ENCODE assay signal across 7 cellular contexts in the genomic region with DNA sequence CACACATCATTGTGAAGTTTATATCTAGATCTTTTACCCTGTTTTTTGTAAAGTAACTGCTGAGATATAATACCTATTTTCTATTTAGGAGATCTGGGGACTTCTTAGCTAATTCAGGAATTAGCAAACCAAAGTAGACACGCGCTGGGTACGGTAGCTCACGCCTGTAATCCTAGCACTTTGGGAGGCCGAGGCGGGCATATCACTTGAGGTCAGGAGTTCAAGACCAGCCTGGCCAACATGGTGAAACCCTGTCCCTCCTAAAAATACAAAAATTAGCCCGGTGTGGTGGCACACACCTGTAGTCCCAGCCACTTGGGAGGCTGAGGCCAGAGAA. TPM values are rescaled to one million over a fixed set of nuclear protein-coding genes. Genes with fewer than 3 reads are reported as not detected.
A peak's percentile ranks its signal among the peaks of the same experiment; 100 is the strongest.
DNase-seq lines count a peak whose midpoint lies in the region; ATAC-seq, FAIRE-seq and TF ChIP-seq lines count a peak whose summit lies in the region.
"Not testable (repeated sequence)": the region's sequence is repeated elsewhere in the genome, so short reads cannot be mapped to it uniquely, and the experiment has no call there.

No MANE protein-coding gene starts in this region.

- intact Hi-C loops in GM12878 (cut with micrococcal nuclease; ENCODE audit: unreplicated experiment), result not testable (repeated sequence)

- H3K9me3 Mint-ChIP-seq in HFFc6; activated CD4-positive, alpha-beta memory T cell treated with anti-CD3 and anti-CD28 coated beads, Interleukin-2, amount 10 ng/mL, durations not matched to agents 7 days and 5 days: not testable (repeated sequence)

- H3K4me1 Mint-ChIP-seq in HFFc6 (ENCODE audit: low read depth), result peaks cover 29% of the 10 kb centered on the region
- peaks cover 78% of the 10 kb centered on the region for H3K4me1 Mint-ChIP-seq in activated CD4-positive, alpha-beta memory T cell treated with anti-CD3 and anti-CD28 coated beads, Interleukin-2, amount 10 ng/mL, durations not matched to agents 7 days and 5 days

- not testable (repeated sequence) for TF ChIP-seq CTCF in HFFc6 (IDR thresholded peaks at IDR 0.05); GM12878 (IDR thresholded peaks at IDR 0.05 in 2 of 3, conservative IDR thresholded peaks at IDR 0.05 in 1 of 3; ENCODE audit: control insufficient read depth in 2 of 3, extremely low read depth in 1 of 3, insufficient read depth in 1 of 3, low read depth in 3 of 3, low read length in 3 of 3); hepatocyte (IDR thresholded peaks at IDR 0.05; ENCODE audit: poor library complexity); smooth muscle cell (IDR thresholded peaks at IDR 0.05; ENCODE audit: borderline replicate concordance, insufficient read depth, poor library complexity, severe bottlenecking)

- ATAC-seq in GM18907 (IDR thresholded peaks at IDR 0.05; ENCODE audit: unreplicated experiment) (peak; percentile 6), HG03565 (IDR thresholded peaks at IDR 0.05; ENCODE audit: unreplicated experiment) (peak; percentile 5), GM12878 (peak; percentile 19)

- peak overlapping the region; percentile 66 for H3K27ac Mint-ChIP-seq in HFFc6
- H3K27ac Mint-ChIP-seq in activated CD4-positive, alpha-beta memory T cell treated with anti-CD3 and anti-CD28 coated beads, Interleukin-2, amount 10 ng/mL, durations not matched to agents 7 days and 5 days, result peak overlapping the region; percentile 96

- POLR2A ChIA-PET in activated CD4-positive, alpha-beta memory T cell treated with anti-CD3 and anti-CD28 coated beads, Interleukin-2, amount 10 ng/mL, durations not matched to agents 7 days and 5 days (lab: Charles Lee), result interaction anchor here (0.9 to 7.8 kb wide), 12 partner anchors 10 to 96 kb away, joined by 3 to 77 read pairs (median 3); partner anchors contain the start of gene ANKRD44
- POLR2A ChIA-PET in GM12878 (lab: Charles Lee), result interaction anchor here (0.6 to 2.2 kb wide), 10 partner anchors 8 to 74 kb away, joined by 3 to 8 read pairs (median 3); no protein-coding TSS in a partner anchor

- not testable (repeated sequence) for H3K27me3 ChIP-seq in GM12878 (replicated peaks in 1 of 2; ENCODE audit: control insufficient read depth in 2 of 2, insufficient read depth in 2 of 2, low read length in 1 of 2); hepatocyte; smooth muscle cell (ENCODE audit: low read depth)

- not testable (repeated sequence) for DNase-seq in HFFc6; activated CD4-positive, alpha-beta memory T cell treated with anti-CD3 and anti-CD28 coated beads, Interleukin-2, amount 10 ng/mL, durations not matched to agents 7 days and 5 days; GM12878 (ENCODE audit: low read depth, low spot score); hepatocyte (ENCODE audit: low spot score); smooth muscle cell (lab: John Stamatoyannopoulos, UW; ENCODE audit: unreplicated experiment)

- WGBS in GM12878 (ENCODE audit: insufficient coverage, insufficient replicate concordance, low lambda C conversion rate, missing lambda C conversion rate), result 14% methylated on average over 7 of the region's 7 CpGs
- 93% methylated on average over 7 of the region's 7 CpGs for WGBS in hepatocyte (ENCODE audit: low lambda C conversion rate, missing lambda C conversion rate)
- 86% methylated on average over 7 of the region's 7 CpGs for WGBS in smooth muscle cell (ENCODE audit: low lambda C conversion rate)

- CTCF ChIA-PET in activated CD4-positive, alpha-beta memory T cell treated with anti-CD3 and anti-CD28 coated beads, Interleukin-2, amount 10 ng/mL, durations not matched to agents 7 days and 5 days (lab: Charles Lee), result interaction anchor here (0.7 to 1.8 kb wide), 5 partner anchors 17 to 171 kb away, joined by 3 to 5 read pairs (median 4); partner anchors contain the start of gene ANKRD44
- CTCF ChIA-PET in GM12878 (lab: Yijun Ruan, JAX), result interaction anchor here (0.7 to 1.0 kb wide), 2 partner anchors 17 to 70 kb away, joined by 3 read pairs; no protein-coding TSS in a partner anchor

- not testable (repeated sequence) for H3K9me3 ChIP-seq in GM12878 (replicated peaks; ENCODE audit: control insufficient read depth, insufficient read depth, low read length); hepatocyte (ENCODE audit: low read depth); smooth muscle cell (replicated peaks; ENCODE audit: low read depth)

- H3K36me3 ChIP-seq in GM12878 (ENCODE audit: control insufficient read depth in 2 of 2, insufficient read depth in 2 of 2, low read length in 1 of 2); hepatocyte (replicated peaks; ENCODE audit: insufficient read depth, low read depth); smooth muscle cell (ENCODE audit: low read depth): not testable (repeated sequence)

- TF ChIP-seq POLR2A in GM12878 (IDR thresholded peaks at IDR 0.05; ENCODE audit: low read depth, low read length), result not testable (repeated sequence)

- not testable (repeated sequence) for TF ChIP-seq EP300 in GM12878 (IDR thresholded peaks at IDR 0.05; ENCODE audit: borderline replicate concordance in 1 of 2, control insufficient read depth in 1 of 2, low read depth in 2 of 2, low read length in 2 of 2)

- H3K9ac ChIP-seq in GM12878 (ENCODE audit: control insufficient read depth, insufficient read depth, low read length), result peak overlapping the region; percentile 16; the same call in 1 of the 2 replicates
- H3K9ac ChIP-seq in smooth muscle cell (ENCODE audit: low read depth), result not testable (repeated sequence)

- not testable (repeated sequence) for H3F3A ChIP-seq in smooth muscle cell (ENCODE audit: low read depth)

- peak overlapping the region; percentile 71 for H3K27ac ChIP-seq in GM12878 (ENCODE audit: control insufficient read depth, insufficient read depth)
- H3K27ac ChIP-seq in hepatocyte, result peak overlapping the region; percentile 4
- H3K27ac ChIP-seq in smooth muscle cell (ENCODE audit: low read depth), result peak overlapping the region; percentile 2

- SMC1A ChIA-PET in GM12878 (lab: Charles Lee; ENCODE audit: uncharacterized antibody, unreplicated experiment), result interaction anchor here (0.6 to 5.0 kb wide), 10 partner anchors 10 to 78 kb away, joined by 3 to 37 read pairs (median 6); no protein-coding TSS in a partner anchor

- TF ChIP-seq RAD21 in GM12878 (IDR thresholded peaks at IDR 0.05; ENCODE audit: insufficient read depth, low read depth, low read length), result not testable (repeated sequence)

- in situ Hi-C loops in GM12878 (cut with MboI), result not testable (repeated sequence)

- peak overlapping the region; percentile 66 for H3K4me2 ChIP-seq in GM12878 (ENCODE audit: control insufficient read depth, insufficient read depth)
- H3K4me2 ChIP-seq in hepatocyte, smooth muscle cell: not testable (repeated sequence)

- H3K4me1 ChIP-seq in GM12878 (ENCODE audit: control insufficient read depth, insufficient read depth, low read length), result peaks cover 30% of the 10 kb centered on the region
- not testable (repeated sequence) for H3K4me1 ChIP-seq in hepatocyte (ENCODE audit: insufficient read depth); smooth muscle cell (ENCODE audit: low read depth)

- not testable (repeated sequence) for H2AFZ ChIP-seq in GM12878 (ENCODE audit: control insufficient read depth, low read depth, low read length); hepatocyte; smooth muscle cell (ENCODE audit: low read depth)

- H3K4me3 ChIP-seq in GM12878, hepatocyte, smooth muscle cell: not testable (repeated sequence)

- H3K9me2 ChIP-seq in hepatocyte (replicated peaks; ENCODE audit: insufficient read depth), result not testable (repeated sequence)

- not testable (repeated sequence) for H3K27me3 Mint-ChIP-seq in HFFc6 (ENCODE audit: insufficient read depth); activated CD4-positive, alpha-beta memory T cell treated with anti-CD3 and anti-CD28 coated beads, Interleukin-2, amount 10 ng/mL, durations not matched to agents 7 days and 5 days

- FAIRE-seq in GM12878 (lab: Jason Lieb, UNC), result not testable (repeated sequence)

- H3K36me3 Mint-ChIP-seq in HFFc6 (ENCODE audit: low read depth), result not testable (repeated sequence)
- H3K36me3 Mint-ChIP-seq in activated CD4-positive, alpha-beta memory T cell treated with anti-CD3 and anti-CD28 coated beads, Interleukin-2, amount 10 ng/mL, durations not matched to agents 7 days and 5 days (ENCODE audit: low read depth), result peaks cover 56% of the 10 kb centered on the region

- not testable (repeated sequence) for H4K20me1 ChIP-seq in GM12878 (ENCODE audit: control insufficient read depth, insufficient read depth); hepatocyte (ENCODE audit: insufficient read depth, poor library complexity, severe bottlenecking); smooth muscle cell (ENCODE audit: low read depth)

- peaks cover 96% of the 10 kb centered on the region for H3K79me2 ChIP-seq in GM12878 (ENCODE audit: control insufficient read depth, insufficient read depth, low read length)
- not testable (repeated sequence) for H3K79me2 ChIP-seq in hepatocyte; smooth muscle cell (ENCODE audit: low read depth)

- RAD21 ChIA-PET in GM12878 (lab: Charles Lee; ENCODE audit: unreplicated experiment), result interaction anchor here (1.0 to 2.4 kb wide), 12 partner anchors 9 to 174 kb away, joined by 3 to 11 read pairs (median 4); no protein-coding TSS in a partner anchor

- peak overlapping the region; percentile 57 for H3K4me3 Mint-ChIP-seq in HFFc6
- H3K4me3 Mint-ChIP-seq in activated CD4-positive, alpha-beta memory T cell treated with anti-CD3 and anti-CD28 coated beads, Interleukin-2, amount 10 ng/mL, durations not matched to agents 7 days and 5 days, result peak overlapping the region; percentile 62

- BruUV-seq in GM12878 (replicated peaks; lab: Mats Ljungman, UMichigan), result not testable (repeated sequence)

RNA-seq across cellular contexts. Expression of gene ANKRD44, which starts 23.0 kb away (rescaled TPM):
- 1 to 10 TPM; 3.8 to 5.7 (median 4.7) TPM for total RNA-seq in HFFc6 (2021; fragmentation: NEBNext Ultra II Directional; extraction: Animal tissue kit (Norgen Biotek cat#: 25700))
- 100 to 1,000 TPM; 214 to 246 TPM for total RNA-seq in activated CD4-positive, alpha-beta memory T cell treated with anti-CD3 and anti-CD28 coated beads, Interleukin-2, amount 10 ng/mL, durations not matched to agents 7 days and 5 days
- 363 and 399 TPM in 2 replicates for total RNA-seq in GM12878 (2013; cell fraction: nucleolus; rRNA removed)
- 63.7 and 65.1 TPM in 2 replicates for total RNA-seq in GM12878 (2014; rRNA removed)
- total RNA-seq in GM12878 (2014; rRNA removed; fragmentation: Illumina TruSeq; extraction: Trizol), result 62.5 and 68.9 TPM in 2 replicates
- 93.8 and 96.3 TPM in 2 replicates for total RNA-seq in GM12878 (2021)
- 31.8 TPM for polyA plus RNA-seq in GM12878 (2011; ENCODE audit: low read depth)
- polyA plus RNA-seq in GM12878 (2011; rRNA removed), result 96.4 and 99.1 TPM in 2 replicates
- 228 and 306 TPM in 2 replicates for polyA plus RNA-seq in GM12878 (2011; cell fraction: cytosol; rRNA removed)
- 142 and 279 TPM in 2 replicates for polyA plus RNA-seq in GM12878 (2011; cell fraction: nucleus; rRNA removed)
- polyA plus RNA-seq in GM12878 (2012), result 26.9 and 39.0 TPM in 2 replicates
- polyA plus RNA-seq in GM12878 (2014; fragmentation: Illumina TruSeq; extraction: Trizol), result 88.5 and 110 TPM in 2 replicates
- polyA plus RNA-seq in GM12878 (2014; fragmentation: Nextera tagmentation; extraction: Ambion mirVana), result 10 to 100 TPM; 19.1 to 29.1 TPM
- polyA plus RNA-seq in GM12878 (2014; rRNA removed), result 41.8 and 56.8 TPM in 2 replicates
- 10 to 100 TPM; 34.8 to 38.6 TPM for polyA plus RNA-seq in GM12878 (2016; fragmentation: Nextera tagmentation; extraction: Ambion mirVana)
- 511 and 573 TPM in 2 replicates for polyA minus RNA-seq in GM12878 (2011; rRNA and poly(A)+ RNA removed)
- 75.6 and 115 TPM in 2 replicates for polyA minus RNA-seq in GM12878 (2011; cell fraction: cytosol; rRNA and poly(A)+ RNA removed)
- polyA minus RNA-seq in GM12878 (2011; cell fraction: nucleus; rRNA and poly(A)+ RNA removed), result 178 and 239 TPM in 2 replicates
- 5.9 and 7.5 TPM in 2 replicates for total RNA-seq in hepatocyte
- polyA plus RNA-seq in hepatocyte, result 1.7 and 9.1 TPM in 2 replicates
- total RNA-seq in smooth muscle cell, result 5.5 and 6.0 TPM in 2 replicates
- polyA plus RNA-seq in smooth muscle cell, result 2.4 and 3.6 TPM in 2 replicates

Comparison
In these comparisons a context has a peak if more than half of its experiments do, and no peak if none do; other contexts are left out.
1. H3K27ac ChIP-seq: peak in every context shown above with its lines; median percentile 71 in GM12878; 4 in hepatocyte; 2 in smooth muscle cell.